Comparison of ENCODE assay signal across 1 cellular context in genomic region chr1:20312310-20312709, GRCh38.
"Had no signal": no experiment of that assay in that cellular context is flagged by ENCODE, and none has a peak within 500 bp of the region (broad histone marks: within the 10 kb centered on the region; RNA-seq: fewer than 3 reads in every experiment).

No MANE protein-coding gene starts in this region.

- H3K36me3 ChIP-seq: MG63 had no signal

- H3K4me3 ChIP-seq: MG63 had no signal

- H3K9me3 ChIP-seq: MG63 had no signal
